In the genomic region with DNA sequence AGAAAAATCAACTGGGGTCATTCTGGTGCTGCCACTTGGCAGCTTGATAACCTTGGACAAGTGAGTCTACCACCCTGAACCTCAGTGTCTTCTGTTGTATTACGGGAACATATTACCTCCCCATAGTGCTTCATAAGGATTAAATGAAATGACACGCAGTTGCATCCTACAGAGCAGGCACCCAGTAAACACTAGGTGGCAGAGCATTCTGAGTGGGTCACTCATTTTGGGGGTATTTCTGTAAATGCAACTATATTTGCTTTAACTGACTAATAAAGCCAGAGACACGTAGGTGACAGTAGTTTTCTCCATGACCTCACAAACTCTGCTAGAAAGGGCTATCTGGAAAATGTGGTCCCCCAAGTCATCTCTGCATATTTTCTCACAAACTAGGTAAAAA, we compare ENCODE assay signal across 13 cellular contexts. TPM values are rescaled to one million over a fixed set of nuclear protein-coding genes. Genes with fewer than 3 reads are reported as not detected.
A peak's percentile ranks its signal among the peaks of the same experiment; 100 is the strongest.
DNase-seq lines count a peak whose midpoint lies in the region; ATAC-seq and TF ChIP-seq lines count a peak whose summit lies in the region.
"Had no signal": no experiment of that assay in that cellular context is flagged by ENCODE, and none has a peak within 500 bp of the region (broad histone marks: within the 10 kb centered on the region; RNA-seq: fewer than 3 reads in every experiment).

No MANE protein-coding gene starts in this region.

- no peak overlapping the region for H2AFZ ChIP-seq in PC-3 (ENCODE audit: low read length)

- no peak overlapping the region for H3K27ac Mint-ChIP-seq in endodermal cell

- ATAC-seq in PC-3 (no peak), upper lobe of left lung (ENCODE audit: low FRiP score in 2 of 2) (no peak)

- H3K9me3 ChIP-seq in BE2C (no peaks in the 10 kb centered on the region), PC-3 (ENCODE audit: low read length) (no peaks in the 10 kb centered on the region), endodermal cell (ENCODE audit: control insufficient read depth, low read length) (no peaks in the 10 kb centered on the region), upper lobe of left lung (peaks cover 0 to 3% (median 0%) of the 10 kb centered on the region in 4 donors)
- H3K9me3 ChIP-seq: prostate gland had no signal

- H3K27me3 Mint-ChIP-seq in endodermal cell (ENCODE audit: insufficient read depth): peaks cover 2% of the 10 kb centered on the region

- H3K27ac ChIP-seq in PC-3 (ENCODE audit: low read length): no peak overlapping the region
- H3K27ac ChIP-seq in endodermal cell (ENCODE audit: low read depth, low read length): no peak overlapping the region
- H3K27ac ChIP-seq in upper lobe of left lung: no peak overlapping the region
- H3K27ac ChIP-seq: prostate gland had no signal

- no peaks in the 10 kb centered on the region for H3K27me3 ChIP-seq in BE2C
- no peaks in the 10 kb centered on the region for H3K27me3 ChIP-seq in GM06990 (replicated peaks; ENCODE audit: control insufficient read depth, insufficient read depth, low read length)
- H3K27me3 ChIP-seq in PC-3 (ENCODE audit: low read length): no peaks in the 10 kb centered on the region
- H3K27me3 ChIP-seq in endodermal cell (ENCODE audit: control insufficient read depth, insufficient read depth, low read length, poor library complexity, severe bottlenecking): no peaks in the 10 kb centered on the region
- H3K27me3 ChIP-seq in upper lobe of left lung: no peaks in the 10 kb centered on the region

- H3K4me3 ChIP-seq in BE2C (ENCODE audit: low read depth, low read length): no peak overlapping the region
- peak overlapping the region; percentile 71; the same call in 1 of the 2 replicates for H3K4me3 ChIP-seq in GM06990 (replicated peaks; ENCODE audit: low read depth, low read length)
- no peak overlapping the region for H3K4me3 ChIP-seq in PC-3 (ENCODE audit: low read length)
- H3K4me3 ChIP-seq in endodermal cell (ENCODE audit: low read length): no peak overlapping the region
- H3K4me3 ChIP-seq in upper lobe of left lung: no peak overlapping the region
- H3K4me3 ChIP-seq: prostate gland had no signal

- no peaks in the 10 kb centered on the region for H3K36me3 Mint-ChIP-seq in endodermal cell (ENCODE audit: low read depth)

- no peaks in the 10 kb centered on the region for H4K20me1 ChIP-seq in PC-3 (ENCODE audit: low read length)

- TF ChIP-seq CTCF in BE2C (IDR thresholded peaks at IDR 0.05; ENCODE audit: low read depth, low read length) (0 out of 2 replicates have a peak, but pooled peaks have one; percentile 13), GM06990 (IDR thresholded peaks at IDR 0.05; ENCODE audit: insufficient read depth, low read length, poor library complexity, severe bottlenecking) (peak; percentile 35), PC-3 (conservative IDR thresholded peaks at IDR 0.05; ENCODE audit: low read depth, low read length) (peak; percentile 49), endodermal cell (conservative IDR thresholded peaks at IDR 0.05) (peak; percentile 60), upper lobe of left lung (IDR thresholded peaks at IDR 0.05) (no peak)

- peaks cover 2% of the 10 kb centered on the region for H3K4me1 Mint-ChIP-seq in endodermal cell

- CTCF ChIA-PET in PC-3 (lab: Charles Lee): no interaction called here

- DNase-seq in BE2C: no peak
- no peak for DNase-seq in GM06990 (ENCODE audit: extremely low read depth, insufficient read length)
- DNase-seq in PC-3: peak; percentile 12
- DNase-seq in endodermal cell: no peak
- DNase-seq in upper lobe of left lung: no peak
- DNase-seq in KBM-7: no peak
- no peak for DNase-seq in SK-N-DZ (ENCODE audit: low spot score)
- DNase-seq: HCEC 1CT; midbrain; NCI-H146; NCI-H524 treated with DMSO at 0.1 percent for 48 hours; stimulated activated CD4-positive, alpha-beta T cell treated with anti-CD3 and anti-CD28 coated beads, Interleukin-2, amount 100 ng/mL, for 24 hours had no signal

- no peaks in the 10 kb centered on the region for H3K36me3 ChIP-seq in BE2C
- peaks cover 7% of the 10 kb centered on the region for H3K36me3 ChIP-seq in GM06990 (ENCODE audit: control insufficient read depth, insufficient read depth, low read length)
- H3K36me3 ChIP-seq in PC-3 (ENCODE audit: low read depth, low read length): no peaks in the 10 kb centered on the region
- no peaks in the 10 kb centered on the region for H3K36me3 ChIP-seq in endodermal cell (ENCODE audit: control insufficient read depth, insufficient read depth, low read length)
- no peaks in the 10 kb centered on the region for H3K36me3 ChIP-seq in upper lobe of left lung
- H3K36me3 ChIP-seq: prostate gland had no signal

- WGBS in endodermal cell (ENCODE audit: insufficient coverage in 1 of 2, insufficient read length in 1 of 2), 2 experiments: 85 to 92% methylated on average over 3 of the region's 3 CpGs
- WGBS in upper lobe of left lung, 2 donors: 91 to 95% methylated on average over 3 of the region's 3 CpGs

- in situ Hi-C loops in KBM-7 (cut with MboI; ENCODE audit: low pct_unique_long_range_greater_than_20kb, low sequenced_read_pairs): no loop called here

- POLR2A ChIA-PET in PC-3 (lab: Charles Lee; ENCODE audit: unreplicated experiment): no interaction called here

- no peak overlapping the region for H3K4me2 ChIP-seq in PC-3 (ENCODE audit: low read length)

- TF ChIP-seq EP300 in upper lobe of left lung (IDR thresholded peaks at IDR 0.05): no peak

- no peaks in the 10 kb centered on the region for H3K79me2 ChIP-seq in PC-3 (ENCODE audit: low read length)

- H3K4me3 Mint-ChIP-seq in endodermal cell: no peak overlapping the region

- H3K9me3 Mint-ChIP-seq in endodermal cell: peaks cover 5% of the 10 kb centered on the region

- intact Hi-C loops in PC-3 (cut with micrococcal nuclease): no loop called here

- H3K9ac ChIP-seq in PC-3 (ENCODE audit: low read length) (no peak overlapping the region), endodermal cell (ENCODE audit: extremely low read depth, low read length, poor library complexity, severe bottlenecking) (no peak overlapping the region)

- no TSS peak for BruUV-seq in PC-3 (replicated peaks; lab: Mats Ljungman, UMichigan)

- H3K4me1 ChIP-seq in BE2C (no peaks in the 10 kb centered on the region), PC-3 (ENCODE audit: insufficient read depth, low read length) (no peaks in the 10 kb centered on the region), endodermal cell (ENCODE audit: control insufficient read depth, insufficient read depth, low read length) (no peaks in the 10 kb centered on the region), upper lobe of left lung (peaks cover 4 to 7% (median 5%) of the 10 kb centered on the region in 4 donors)
- H3K4me1 ChIP-seq: prostate gland had no signal

- TF ChIP-seq POLR2A in upper lobe of left lung (IDR thresholded peaks at IDR 0.05): no peak

- H3F3A ChIP-seq in PC-3 (ENCODE audit: low read length, unreplicated experiment): no peaks in the 10 kb centered on the region

- H3K9me2 ChIP-seq in PC-3 (replicated peaks; ENCODE audit: low read length): no peaks in the 10 kb centered on the region

RNA-seq across cellular contexts. Expression of a gene that starts 4.7 kb away (rescaled TPM):
- 1.4 TPM for polyA plus RNA-seq in BE2C (2012; ENCODE audit: insufficient read depth, insufficient read length, low read depth)
- 0.26 and 0.69 TPM in 2 replicates for total RNA-seq in PC-3 (2014; rRNA removed)
- total RNA-seq in endodermal cell: under 1 TPM in 1 of 2 donors, not detected in 1; 0.13 TPM
- 0.07 TPM for polyA plus RNA-seq in endodermal cell (2013, experiment 1 of 2)
- 0.08 TPM for polyA plus RNA-seq in endodermal cell (2013, experiment 2 of 2)
- 10 to 100 TPM in 2 of 6 donors, 1 to 10 TPM in 4; 3.3 to 26.5 (median 5.5) TPM for total RNA-seq in upper lobe of left lung
- polyA plus RNA-seq in SK-N-DZ (2014; cell fraction: cytosol; rRNA removed): 0.09 and 0.15 TPM in 2 replicates
- 0.12 and 0.28 TPM in 2 replicates for polyA plus RNA-seq in SK-N-DZ (2014; cell fraction: nucleus; rRNA removed)

Comparison
In these comparisons a context has a peak if more than half of its experiments do, and no peak if none do; other contexts are left out.
1. CTCF ChIP-seq: peak in BE2C (single experiment), GM06990 (single experiment), PC-3 (single experiment) and endodermal cell (single experiment); none in upper lobe of left lung (0 of 6).